In the genomic region with DNA sequence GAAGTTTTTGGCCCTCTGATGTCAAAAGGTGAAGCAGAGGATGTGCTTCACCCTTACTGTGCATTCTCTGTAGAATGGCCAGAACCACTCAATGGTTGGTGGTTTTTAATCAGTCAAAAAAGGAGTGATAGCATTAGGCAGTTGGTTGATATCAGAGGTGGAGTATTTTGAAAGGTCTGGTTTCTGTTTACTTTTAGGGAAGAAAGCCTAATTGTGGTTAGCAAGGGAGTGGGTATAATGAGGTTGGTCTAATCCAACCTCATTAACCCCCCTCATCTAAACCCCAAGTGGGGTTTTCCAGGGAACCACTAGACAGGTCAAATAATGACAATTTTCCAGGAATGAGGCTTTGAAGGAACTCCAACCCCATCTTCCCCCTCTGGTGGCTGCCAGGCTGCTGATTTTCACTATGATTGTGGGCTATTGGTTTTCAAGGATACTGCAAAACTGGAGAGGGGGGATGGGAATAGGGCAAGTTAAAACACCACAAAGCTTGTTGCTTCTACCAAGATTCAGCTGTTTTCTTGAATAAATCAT, we compare ENCODE assay signal across 17 cellular contexts. TPM values are rescaled to one million over a fixed set of nuclear protein-coding genes. Genes with fewer than 3 reads are reported as not detected.
DNase-seq lines count a peak whose midpoint lies in the region; TF ChIP-seq lines count a peak whose summit lies in the region.
"Had no signal": no experiment of that assay in that cellular context is flagged by ENCODE, and none has a peak within 500 bp of the region (broad histone marks: within the 10 kb centered on the region; RNA-seq: fewer than 3 reads in every experiment).

No MANE protein-coding gene starts in this region.

- peaks cover 2% of the 10 kb centered on the region for H3K9me3 Mint-ChIP-seq in neural progenitor cell
- no peaks in the 10 kb centered on the region for H3K9me3 Mint-ChIP-seq in chondrocyte (ENCODE audit: low read depth)
- no peaks in the 10 kb centered on the region for H3K9me3 Mint-ChIP-seq in type B pancreatic cell
- H3K9me3 Mint-ChIP-seq: CD8-positive, alpha-beta memory T cell had no signal

- H3K36me3 Mint-ChIP-seq in neural progenitor cell (no peaks in the 10 kb centered on the region), chondrocyte (ENCODE audit: low read depth) (no peaks in the 10 kb centered on the region), type B pancreatic cell (no peaks in the 10 kb centered on the region)

- peak; percentile 16 for DNase-seq in NCI-H2107 treated with DMSO at 0.1 percent for 48 hours (lab: John Stamatoyannopoulos, UW; ENCODE audit: unreplicated experiment)
- no peak for DNase-seq in NCI-H2107 (lab: John Stamatoyannopoulos, UW)
- DNase-seq in NCI-H2029 (lab: John Stamatoyannopoulos, UW) = peak; percentile 53
- peak; percentile 77 for DNase-seq in astrocyte of the hippocampus (ENCODE audit: low read depth, low spot score)
- DNase-seq in neural progenitor cell (ENCODE audit: low spot score) = no peak
- no peak for DNase-seq in chondrocyte (ENCODE audit: low spot score)
- no peak for DNase-seq in NCI-H510A (lab: John Stamatoyannopoulos, UW)
- DNase-seq in type B pancreatic cell (ENCODE audit: extremely low spot score, unreplicated experiment) = no peak
- DNase-seq: CD8-positive, alpha-beta memory T cell; IMR-90; NCI-H1436 treated with DMSO at 0.1 percent for 48 hours; NCI-H2171 treated with DMSO at 0.1 percent for 48 hours; NCI-H510A treated with DMSO at 0.1 percent for 48 hours; T-helper 1 cell had no signal

- H3K4me3 Mint-ChIP-seq in neural progenitor cell = no peak overlapping the region
- no peak overlapping the region for H3K4me3 Mint-ChIP-seq in chondrocyte (ENCODE audit: unreplicated experiment)
- H3K4me3 Mint-ChIP-seq in type B pancreatic cell = no peak overlapping the region
- H3K4me3 Mint-ChIP-seq: CD8-positive, alpha-beta memory T cell had no signal

- no peaks in the 10 kb centered on the region for H4K20me1 ChIP-seq in neural progenitor cell (ENCODE audit: low read depth)

- H3K27me3 ChIP-seq in neural progenitor cell = no peaks in the 10 kb centered on the region

- no peak overlapping the region for H3K27ac ChIP-seq in neural progenitor cell
- H3K27ac ChIP-seq: 22Rv1, SK-N-MC had no signal

- TF ChIP-seq CTCF in neural progenitor cell (IDR thresholded peaks at IDR 0.05) (no peak), chondrocyte (IDR thresholded peaks at IDR 0.05) (no peak), type B pancreatic cell (conservative IDR thresholded peaks at IDR 0.05) (no peak)

- no peaks in the 10 kb centered on the region for H3K27me3 Mint-ChIP-seq in neural progenitor cell (ENCODE audit: insufficient read depth, low read depth)
- peaks cover 7% of the 10 kb centered on the region for H3K27me3 Mint-ChIP-seq in chondrocyte (ENCODE audit: low read depth)
- peaks cover 4% of the 10 kb centered on the region for H3K27me3 Mint-ChIP-seq in type B pancreatic cell

- H3K9ac ChIP-seq in neural progenitor cell = no peak overlapping the region

- no peaks in the 10 kb centered on the region for H3K79me2 ChIP-seq in neural progenitor cell (ENCODE audit: low read depth)

- H3K4me2 ChIP-seq in neural progenitor cell = no peak overlapping the region

- H3F3A ChIP-seq in neural progenitor cell (ENCODE audit: low read depth) = peaks cover 16% of the 10 kb centered on the region

- no peak overlapping the region for H3K27ac Mint-ChIP-seq in neural progenitor cell
- no peak overlapping the region for H3K27ac Mint-ChIP-seq in chondrocyte (ENCODE audit: unreplicated experiment)
- no peak overlapping the region for H3K27ac Mint-ChIP-seq in type B pancreatic cell
- H3K27ac Mint-ChIP-seq: CD8-positive, alpha-beta memory T cell had no signal

- peak overlapping the region; percentile 50 for H2AFZ ChIP-seq in neural progenitor cell (replicated peaks)

- no peaks in the 10 kb centered on the region for H3K4me1 Mint-ChIP-seq in neural progenitor cell
- H3K4me1 Mint-ChIP-seq in chondrocyte (ENCODE audit: low read depth) = no peaks in the 10 kb centered on the region
- H3K4me1 Mint-ChIP-seq in type B pancreatic cell (ENCODE audit: unreplicated experiment) = peaks cover under 1% of the 10 kb centered on the region
- H3K4me1 Mint-ChIP-seq: CD8-positive, alpha-beta memory T cell had no signal

- no peaks in the 10 kb centered on the region for H3K36me3 ChIP-seq in neural progenitor cell

- H3K9me3 ChIP-seq in neural progenitor cell (ENCODE audit: low read depth) = no peaks in the 10 kb centered on the region

- no peak overlapping the region for H3K4me3 ChIP-seq in neural progenitor cell
- H3K4me3 ChIP-seq: SK-N-MC had no signal

- H3K4me1 ChIP-seq in neural progenitor cell = peaks cover 26% of the 10 kb centered on the region

RNA-seq across cellular contexts. Expression of gene ZNF662, which starts 10.5 kb away (rescaled TPM):
- total RNA-seq in neural progenitor cell (ENCODE audit: low replicate concordance) (not detected in 2 replicates), chondrocyte (not detected in 3 replicates), type B pancreatic cell (ENCODE audit: low replicate concordance) (0.48 TPM in 1 of 2 replicates, not detected in the other)

RNA-seq across cellular contexts. Expression of gene CYP8B1, which starts 19.7 kb away (rescaled TPM):
- not detected in 2 replicates for total RNA-seq in neural progenitor cell (ENCODE audit: low replicate concordance)
- not detected in 3 replicates for total RNA-seq in chondrocyte
- total RNA-seq in type B pancreatic cell (ENCODE audit: low replicate concordance) = not detected in 2 replicates
- total RNA-seq: CD8-positive, alpha-beta memory T cell; IMR-90; LHCN-M2 had no signal

Comparison
In these comparisons a context has a peak if more than half of its experiments do, and no peak if none do; other contexts are left out.
1. DNase-seq: peak in NCI-H2107 treated with DMSO at 0.1 percent for 48 hours (single experiment), NCI-H2029 (single experiment) and astrocyte of the hippocampus (single experiment); none in NCI-H2107 (single experiment), neural progenitor cell (single experiment), chondrocyte (single experiment), NCI-H510A (single experiment) and type B pancreatic cell (single experiment).